20 cellular contexts compared by ENCODE assay signal in genomic region chr11:62449451-62449851, GRCh38. TPM values are rescaled to one million over a fixed set of nuclear protein-coding genes. Genes with fewer than 3 reads are reported as not detected.
DNase-seq lines count a peak whose midpoint lies in the region; ATAC-seq and TF ChIP-seq lines count a peak whose summit lies in the region.
"Had no signal": no experiment of that assay in that cellular context is flagged by ENCODE, and none has a peak within 500 bp of the region (broad histone marks: within the 10 kb centered on the region; RNA-seq: fewer than 3 reads in every experiment).

No MANE protein-coding gene starts in this region.

- TF ChIP-seq CTCF in RWPE2 (IDR thresholded peaks at IDR 0.05; ENCODE audit: poor library complexity, severe bottlenecking) (no peak), smooth muscle cell (IDR thresholded peaks at IDR 0.05; ENCODE audit: borderline replicate concordance, insufficient read depth, poor library complexity, severe bottlenecking) (no peak)

- no peak overlapping the region for H3K9ac ChIP-seq in smooth muscle cell (ENCODE audit: low read depth)

- 94% methylated on average over 9 of the region's 9 CpGs for WGBS in smooth muscle cell (ENCODE audit: low lambda C conversion rate)

- H3K27ac ChIP-seq in RWPE2 (ENCODE audit: poor library complexity, severe bottlenecking) (no peak overlapping the region), smooth muscle cell (ENCODE audit: low read depth) (no peak overlapping the region)

- H3K27me3 ChIP-seq in MG63 (no peaks in the 10 kb centered on the region), RWPE2 (ENCODE audit: insufficient read depth, poor library complexity, severe bottlenecking) (no peaks in the 10 kb centered on the region), smooth muscle cell (ENCODE audit: low read depth) (no peaks in the 10 kb centered on the region)

- no peaks in the 10 kb centered on the region for H3F3A ChIP-seq in smooth muscle cell (ENCODE audit: low read depth)

- ATAC-seq in RWPE2 (ENCODE audit: low read depth): peak; percentile 81
- ATAC-seq in left colon: peak; percentile 53
- ATAC-seq: activated T-cell treated with anti-CD3 and anti-CD28 coated beads, Interleukin-2, amount 50 U/mL, for 72 hours; left cardiac atrium had no signal

- H3K4me2 ChIP-seq in smooth muscle cell: no peak overlapping the region

- H4K20me1 ChIP-seq in smooth muscle cell (ENCODE audit: low read depth): no peaks in the 10 kb centered on the region

- H3K4me1 ChIP-seq in RWPE2 (ENCODE audit: insufficient read depth, poor library complexity, severe bottlenecking): peaks cover 4% of the 10 kb centered on the region
- H3K4me1 ChIP-seq in smooth muscle cell (ENCODE audit: low read depth): no peaks in the 10 kb centered on the region

- H3K9me3 ChIP-seq in MG63 (no peaks in the 10 kb centered on the region), RWPE2 (ENCODE audit: severe bottlenecking) (no peaks in the 10 kb centered on the region), smooth muscle cell (replicated peaks; ENCODE audit: low read depth) (no peaks in the 10 kb centered on the region)

- no peak overlapping the region for H2AFZ ChIP-seq in smooth muscle cell (ENCODE audit: low read depth)

- H3K79me2 ChIP-seq in smooth muscle cell (ENCODE audit: low read depth): no peaks in the 10 kb centered on the region

- H3K4me3 ChIP-seq in MG63 (no peak overlapping the region), RWPE2 (ENCODE audit: severe bottlenecking) (no peak overlapping the region), smooth muscle cell (no peak overlapping the region)

- DNase-seq in A172 (ENCODE audit: low spot score) (peak; percentile 63), MG63 (peak; percentile 90), RWPE2 (ENCODE audit: low spot score) (no peak), left colon (peak; percentile 58 to 68), smooth muscle cell (lab: John Stamatoyannopoulos, UW; ENCODE audit: unreplicated experiment) (no peak), C1 segment of cervical spinal cord (lab: John Stamatoyannopoulos, UW) (no peak), NCI-H510A treated with DMSO at 0.1 percent for 48 hours (lab: John Stamatoyannopoulos, UW) (no peak), NCI-H1436 treated with DMSO at 0.1 percent for 48 hours (lab: John Stamatoyannopoulos, UW) (no peak)
- DNase-seq: 8988T; activated CD4-positive, alpha-beta T cell treated with anti-CD3 and anti-CD28 coated beads, Interleukin-2, amount 50 U/mL, for 1 hour; activated T-cell treated with anti-CD3 and anti-CD28 coated beads, Interleukin-2, amount 50 U/mL, for 72 hours; CD4-positive, CD25-positive, alpha-beta regulatory T cell; hippocampal formation; left cardiac atrium; naive B cell; NCI-H146; SHP77 treated with DMSO at 0.1 percent for 48 hours; stimulated activated CD4-positive, alpha-beta T cell treated with anti-CD3 and anti-CD28 coated beads, Interleukin-4, amount 100 ng/mL, for 4 hours had no signal

- no peaks in the 10 kb centered on the region for H3K36me3 ChIP-seq in MG63
- no peaks in the 10 kb centered on the region for H3K36me3 ChIP-seq in RWPE2 (ENCODE audit: low read depth)
- H3K36me3 ChIP-seq in smooth muscle cell (ENCODE audit: low read depth): no peaks in the 10 kb centered on the region

- intact Hi-C loops in left colon (cut with DNase I, micrococcal nuclease): no loop called here

RNA-seq across cellular contexts. Expression of gene SCGB1A1, which starts 30.6 kb away (rescaled TPM):
- not detected in 2 replicates for total RNA-seq in A172 (2014; rRNA removed; shearing (Covaris generic))
- total RNA-seq in MG63 (2014; rRNA removed; shearing (Covaris generic); ENCODE audit: low replicate concordance): not detected in 2 replicates
- not detected for total RNA-seq in left colon
- not detected in 2 replicates for total RNA-seq in smooth muscle cell
- not detected in 2 replicates for polyA plus RNA-seq in smooth muscle cell
- total RNA-seq: activated T-cell treated with anti-CD3 and anti-CD28 coated beads, Interleukin-2, amount 50 U/mL, for 72 hours; CD4-positive, CD25-positive, alpha-beta regulatory T cell; left cardiac atrium; ureter had no signal
- polyA plus RNA-seq: CD4-positive, CD25-positive, alpha-beta regulatory T cell; IgD-negative memory B cell had no signal

Comparison
In these comparisons a context has a peak if more than half of its experiments do, and no peak if none do; other contexts are left out.
1. DNase-seq: peak in A172 (single experiment), MG63 (single experiment) and left colon (2 of 2); none in RWPE2 (single experiment), smooth muscle cell (single experiment), C1 segment of cervical spinal cord (0 of 14), NCI-H510A treated with DMSO at 0.1 percent for 48 hours (single experiment) and NCI-H1436 treated with DMSO at 0.1 percent for 48 hours (single experiment).